In the genomic region with DNA sequence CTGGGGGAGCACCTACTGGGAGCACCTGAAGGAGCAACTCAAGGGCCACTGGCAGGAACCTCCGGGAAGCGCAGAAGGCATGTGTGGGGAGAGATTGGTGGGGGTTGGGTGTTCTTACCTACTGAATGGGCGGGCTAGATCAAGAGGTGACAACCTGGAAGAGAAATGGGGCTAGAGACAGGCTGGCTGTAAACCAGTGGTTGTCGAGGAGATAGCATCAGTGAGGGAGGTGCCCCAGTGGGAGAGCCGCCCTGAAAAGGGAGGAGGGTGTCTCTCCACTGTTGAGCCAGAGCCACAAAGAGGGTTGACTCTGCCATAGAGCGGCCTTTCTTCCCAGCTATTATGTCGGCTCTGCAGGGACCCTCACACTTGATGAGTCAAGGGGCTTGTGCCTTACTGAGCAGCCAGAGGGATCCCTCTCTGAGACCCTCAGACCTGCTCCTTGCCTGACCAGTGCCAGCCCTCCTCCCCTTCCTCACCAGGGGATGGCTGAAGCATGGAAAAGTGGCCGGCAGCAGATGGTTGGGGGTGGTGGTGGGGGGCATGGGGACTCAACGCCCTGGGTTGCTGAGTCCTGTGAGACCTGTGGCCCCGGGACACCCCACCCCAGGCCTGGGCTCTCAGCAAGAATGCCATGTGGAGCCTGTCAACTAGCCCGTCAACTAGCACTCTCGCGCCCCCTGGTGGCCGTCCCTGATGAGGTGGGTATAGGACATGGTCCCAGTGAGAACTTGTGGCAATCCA, we compare ENCODE assay signal across 8 cellular contexts. TPM values are rescaled to one million over a fixed set of nuclear protein-coding genes. Genes with fewer than 3 reads are reported as not detected.
DNase-seq lines count a peak whose midpoint lies in the region; ATAC-seq and TF ChIP-seq lines count a peak whose summit lies in the region.

No MANE protein-coding gene starts in this region.

- no peak overlapping the region for H3K4me3 ChIP-seq in H7 (ENCODE audit: insufficient read depth, low read depth, low read length)
- no peak overlapping the region for H3K4me3 ChIP-seq in SU-DHL-6 (ENCODE audit: insufficient read depth, low read length, poor library complexity, severe bottlenecking)
- no peak overlapping the region for H3K4me3 ChIP-seq in upper lobe of right lung

- H3K9ac ChIP-seq in SU-DHL-6 (ENCODE audit: low read length): no peak overlapping the region

- H3K79me2 ChIP-seq in SU-DHL-6 (ENCODE audit: insufficient read depth, low read length): no peaks in the 10 kb centered on the region

- H3K27ac Mint-ChIP-seq in activated naive CD4-positive, alpha-beta T cell treated with anti-CD3 and anti-CD28 coated beads, Interleukin-2, amount 50 U/mL, for 72 hours: peak overlapping the region in 1 of 2 donors; percentile 90

- peak; percentile 92 for TF ChIP-seq CTCF in SU-DHL-6 (IDR thresholded peaks at IDR 0.05; ENCODE audit: insufficient read depth, low read length, poor library complexity, severe bottlenecking)
- peak; percentile 91 for TF ChIP-seq CTCF in upper lobe of right lung (IDR thresholded peaks at IDR 0.05)

- H3K9me3 ChIP-seq in SU-DHL-6 (ENCODE audit: insufficient read depth, low read length) (no peaks in the 10 kb centered on the region), upper lobe of right lung (no peaks in the 10 kb centered on the region)

- H2AFZ ChIP-seq in SU-DHL-6 (ENCODE audit: low read depth, low read length, severe bottlenecking): peak overlapping the region; percentile 21

- H4K20me1 ChIP-seq in SU-DHL-6 (ENCODE audit: low read depth, low read length): no peaks in the 10 kb centered on the region

- no peaks in the 10 kb centered on the region for H3K9me2 ChIP-seq in SU-DHL-6 (replicated peaks; ENCODE audit: insufficient read depth, low read length)

- intact Hi-C loops in head of caudate nucleus (cut with DNase I) (no loop called here), posterior vena cava (cut with DNase I) (loop anchor here (5.0 kb wide), 2 partner anchors 64 to 329 kb away; no protein-coding TSS in a partner anchor), upper lobe of right lung (cut with DNase I) (loop anchor here (5.0 kb wide), 1 partner anchor 64 kb away; no protein-coding TSS in a partner anchor)

- ATAC-seq in activated naive CD4-positive, alpha-beta T cell treated with anti-CD3 and anti-CD28 coated beads, Interleukin-2, amount 50 U/mL, for 72 hours: peak; percentile 98 to 99
- peak; percentile 99 for ATAC-seq in upper lobe of right lung

- H3F3A ChIP-seq in SU-DHL-6 (ENCODE audit: insufficient read depth): no peaks in the 10 kb centered on the region

- H3K9me3 Mint-ChIP-seq in activated naive CD4-positive, alpha-beta T cell treated with anti-CD3 and anti-CD28 coated beads, Interleukin-2, amount 50 U/mL, for 72 hours: no peaks in the 10 kb centered on the region

- H3K27me3 ChIP-seq in H7 (ENCODE audit: control insufficient read depth, insufficient read depth, low read length) (no peaks in the 10 kb centered on the region), SU-DHL-6 (ENCODE audit: low read length) (no peaks in the 10 kb centered on the region), upper lobe of right lung (no peaks in the 10 kb centered on the region)

- no peaks in the 10 kb centered on the region for H3K4me1 ChIP-seq in upper lobe of right lung

- no peaks in the 10 kb centered on the region for H3K36me3 ChIP-seq in H7 (replicated peaks; ENCODE audit: control insufficient read depth, insufficient read depth, low read length)
- H3K36me3 ChIP-seq in SU-DHL-6 (ENCODE audit: low read length): no peaks in the 10 kb centered on the region
- no peaks in the 10 kb centered on the region for H3K36me3 ChIP-seq in upper lobe of right lung

- H3K4me2 ChIP-seq in SU-DHL-6 (ENCODE audit: low read depth, low read length, poor library complexity, severe bottlenecking): no peak overlapping the region

- H3K36me3 Mint-ChIP-seq in activated naive CD4-positive, alpha-beta T cell treated with anti-CD3 and anti-CD28 coated beads, Interleukin-2, amount 50 U/mL, for 72 hours: no peaks in the 10 kb centered on the region

- DNase-seq in DMS53 treated with DMSO at 0.1 percent for 48 hours (lab: John Stamatoyannopoulos, UW; ENCODE audit: unreplicated experiment) (peak; percentile 63), H7 (peak; percentile 88), NCI-H1048 (lab: John Stamatoyannopoulos, UW) (peak; percentile 56), head of caudate nucleus (peak; percentile 77 to 99 (median 94)), posterior vena cava (ENCODE audit: low spot score) (peak; percentile 98), upper lobe of right lung (peak; percentile 96)
- DNase-seq in activated naive CD4-positive, alpha-beta T cell treated with anti-CD3 and anti-CD28 coated beads, Interleukin-2, amount 50 U/mL, for 72 hours (ENCODE audit: low spot score in 2 of 2): peak; percentile 91 to 100

- no peak overlapping the region for H3K27ac ChIP-seq in SU-DHL-6 (ENCODE audit: low read depth, low read length)
- H3K27ac ChIP-seq in upper lobe of right lung: no peak overlapping the region

RNA-seq across cellular contexts. Expression of a gene that starts 36.4 kb away (rescaled TPM):
- total RNA-seq in H7 (2014; rRNA removed; shearing (Covaris generic)): 7.7 and 9.3 TPM in 2 replicates
- 10 to 100 TPM; 18.0 to 22.0 TPM for total RNA-seq in activated naive CD4-positive, alpha-beta T cell treated with anti-CD3 and anti-CD28 coated beads, Interleukin-2, amount 50 U/mL, for 72 hours
- total RNA-seq in posterior vena cava (10 to 100 TPM; 27.7 to 42.5 TPM), upper lobe of right lung (26.0 TPM)

RNA-seq across cellular contexts. Expression of a gene that starts 57.0 kb away (rescaled TPM):
- total RNA-seq in H7 (2014; rRNA removed; shearing (Covaris generic)): not detected in 2 replicates
- total RNA-seq in activated naive CD4-positive, alpha-beta T cell treated with anti-CD3 and anti-CD28 coated beads, Interleukin-2, amount 50 U/mL, for 72 hours: 100 to 1,000 TPM; 361 to 532 TPM
- total RNA-seq in posterior vena cava (1 to 10 TPM; 4.9 to 6.3 TPM), upper lobe of right lung (21.0 TPM)

Comparison
In these comparisons a context has a peak if more than half of its experiments do, and no peak if none do; other contexts are left out.
1. RNA of a gene that starts 57.0 kb away (total RNA-seq): 361 to 532 TPM in activated naive CD4-positive, alpha-beta T cell treated with anti-CD3 and anti-CD28 coated beads, Interleukin-2, amount 50 U/mL, for 72 hours; 21.0 TPM in upper lobe of right lung (single experiment), 4.9 to 6.3 TPM in posterior vena cava and not detected in H7; every median in the first group is over 10 times any median in the second.
2. Peak in every context shown above with its lines, with median percentiles within 50 percentile points of each other: DNase-seq.